In the genomic region with DNA sequence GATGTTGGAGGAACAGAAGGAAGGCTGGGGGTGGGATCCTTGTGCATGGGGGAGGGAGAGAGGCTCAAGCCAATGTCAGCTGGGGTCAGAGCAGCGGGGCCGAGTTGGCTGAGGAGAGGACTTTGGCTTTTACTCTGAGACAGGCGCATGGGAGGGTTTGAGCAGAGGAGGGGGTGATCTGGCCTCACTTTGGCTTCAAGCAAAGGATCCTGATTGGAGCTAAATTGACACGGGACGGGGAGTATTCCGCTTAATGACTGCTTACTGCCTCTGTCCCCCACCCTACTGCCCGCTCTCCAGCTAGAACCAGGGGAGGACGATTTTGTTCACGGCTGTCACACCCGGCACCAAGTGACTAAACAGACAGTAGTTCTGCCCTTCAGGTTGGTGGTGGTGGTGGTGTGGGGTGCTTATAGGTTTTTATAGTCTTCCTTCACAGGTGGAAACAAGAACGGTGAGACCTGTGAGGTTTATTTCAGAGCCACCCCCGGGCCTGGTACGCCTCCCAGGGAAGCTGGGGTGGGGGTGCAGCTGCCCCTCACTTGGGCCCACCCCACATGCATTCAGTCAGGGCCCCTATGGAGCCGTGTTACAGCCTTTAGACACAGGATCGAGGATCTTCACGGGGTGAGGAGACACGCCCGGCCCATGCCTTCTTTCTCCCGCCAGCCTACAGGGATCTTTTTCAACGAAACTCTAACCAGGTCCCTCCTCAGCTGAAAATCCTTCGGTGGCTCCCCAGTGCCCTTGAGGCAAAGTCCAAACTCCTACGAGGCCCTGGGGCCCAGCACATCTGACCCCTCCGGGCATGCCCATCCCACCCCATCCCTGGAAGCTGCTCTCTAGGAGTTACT, we compare ENCODE assay signal across 13 cellular contexts. TPM values are rescaled to one million over a fixed set of nuclear protein-coding genes. Genes with fewer than 3 reads are reported as not detected.
DNase-seq lines count a peak whose midpoint lies in the region; ATAC-seq and TF ChIP-seq lines count a peak whose summit lies in the region.
"Had no signal": no experiment of that assay in that cellular context is flagged by ENCODE, and none has a peak within 500 bp of the region (broad histone marks: within the 10 kb centered on the region; RNA-seq: fewer than 3 reads in every experiment).

No MANE protein-coding gene starts in this region.

- POLR2A ChIA-PET in Panc1 (lab: Charles Lee): interaction anchor here (0.6 kb wide), 1 partner anchor 35 kb away, joined by 10 read pairs; no protein-coding TSS in a partner anchor

- no peak overlapping the region for H3K27ac Mint-ChIP-seq in activated T-cell treated with anti-CD3 and anti-CD28 coated beads, Interleukin-2, amount 50 U/mL, for 72 hours

- 73% methylated on average over 22 of the region's 23 CpGs for WGBS in hepatocyte (ENCODE audit: low lambda C conversion rate, missing lambda C conversion rate)
- WGBS in spleen, 5 donors: 84 to 95% (median 88%) methylated on average over 22 to 23 of the region's 23 CpGs

- H3K9me3 ChIP-seq in Panc1 (ENCODE audit: control insufficient read depth, insufficient read depth, low read depth, low read length) (no peaks in the 10 kb centered on the region), hepatocyte (ENCODE audit: low read depth) (no peaks in the 10 kb centered on the region), spleen (no peaks in the 10 kb centered on the region)
- H3K9me3 ChIP-seq: adrenal gland, right atrium auricular region had no signal

- peaks cover 32% of the 10 kb centered on the region for H3K4me1 Mint-ChIP-seq in activated T-cell treated with anti-CD3 and anti-CD28 coated beads, Interleukin-2, amount 50 U/mL, for 72 hours (ENCODE audit: low read depth)

- TF ChIP-seq CTCF in Panc1 (IDR thresholded peaks at IDR 0.05): no peak
- no peak for TF ChIP-seq CTCF in hepatocyte (IDR thresholded peaks at IDR 0.05; ENCODE audit: poor library complexity)
- TF ChIP-seq CTCF in spleen (IDR thresholded peaks at IDR 0.05 in 8 of 11, conservative IDR thresholded peaks at IDR 0.05 in 3 of 11): no peak

- H3K9me2 ChIP-seq in hepatocyte (replicated peaks; ENCODE audit: insufficient read depth): no peaks in the 10 kb centered on the region

- H3K4me1 ChIP-seq in Panc1 (ENCODE audit: control insufficient read depth, insufficient read depth, low read length) (peaks cover 32% of the 10 kb centered on the region), hepatocyte (ENCODE audit: insufficient read depth) (peaks cover 30% of the 10 kb centered on the region), spleen (peaks cover 0 to 66% (median 44%) of the 10 kb centered on the region in 6 donors)

- ATAC-seq in activated T-cell treated with anti-CD3 and anti-CD28 coated beads, Interleukin-2, amount 50 U/mL, for 72 hours (replicated peaks in 1 of 2): no peak
- ATAC-seq in Panc1 (no peak), GM19351 (IDR thresholded peaks at IDR 0.05; ENCODE audit: unreplicated experiment) (no peak)

- TF ChIP-seq POLR2A in spleen (IDR thresholded peaks at IDR 0.05): no peak

- DNase-seq in activated T-cell treated with anti-CD3 and anti-CD28 coated beads, Interleukin-2, amount 50 U/mL, for 72 hours: no peak
- no peak for DNase-seq in activated T-cell treated with anti-CD3 and anti-CD28 coated beads, Interleukin-2, amount 50 U/mL, for 48 hours
- no peak for DNase-seq in Panc1 (ENCODE audit: low read depth, low spot score)
- DNase-seq in hepatocyte (ENCODE audit: low spot score): no peak
- DNase-seq in spleen: no peak
- DNase-seq in HK-2 (ENCODE audit: unreplicated experiment): no peak
- no peak for DNase-seq in stimulated activated CD4-positive, alpha-beta T cell treated with anti-CD3 and anti-CD28 coated beads, Interleukin-2, amount 100 ng/mL, for 24 hours
- DNase-seq: effector CD4-positive, alpha-beta T cell; mammary epithelial cell had no signal

- no peaks in the 10 kb centered on the region for H3K9me3 Mint-ChIP-seq in activated T-cell treated with anti-CD3 and anti-CD28 coated beads, Interleukin-2, amount 50 U/mL, for 72 hours

- peak overlapping the region; percentile 94 for H3K4me2 ChIP-seq in hepatocyte

- no TSS peak for BruUV-seq in Panc1 (replicated peaks; lab: Mats Ljungman, UMichigan)

- H3K79me2 ChIP-seq in hepatocyte: peaks cover 35% of the 10 kb centered on the region

- intact Hi-C loops in Panc1 (cut with micrococcal nuclease; ENCODE audit: unreplicated experiment): loop anchor here (1.0 to 5.0 kb wide), 2 partner anchors 92 to 196 kb away; no protein-coding TSS in a partner anchor
- intact Hi-C loops in spleen (cut with DNase I; ENCODE audit: low total_unique reads): loop anchor here (2.0 kb wide), 1 partner anchor 89 kb away; no protein-coding TSS in a partner anchor

- peaks cover 7% of the 10 kb centered on the region for H4K20me1 ChIP-seq in hepatocyte (ENCODE audit: insufficient read depth, poor library complexity, severe bottlenecking)

- CTCF ChIA-PET in Panc1 (lab: Charles Lee): interaction anchor here (0.6 to 4.8 kb wide), 2 partner anchors 8 to 89 kb away, joined by 4 to 97 read pairs; no protein-coding TSS in a partner anchor

- H3K36me3 Mint-ChIP-seq in activated T-cell treated with anti-CD3 and anti-CD28 coated beads, Interleukin-2, amount 50 U/mL, for 72 hours (ENCODE audit: insufficient read depth in 2 of 2): no peaks in the 10 kb centered on the region

- H2AFZ ChIP-seq in hepatocyte: no peak overlapping the region

- H3K36me3 ChIP-seq in Panc1 (ENCODE audit: control insufficient read depth, insufficient read depth, low read length): no peaks in the 10 kb centered on the region
- H3K36me3 ChIP-seq in hepatocyte (replicated peaks; ENCODE audit: insufficient read depth, low read depth): no peaks in the 10 kb centered on the region
- H3K36me3 ChIP-seq in spleen: no peaks in the 10 kb centered on the region
- H3K36me3 ChIP-seq: adrenal gland, right atrium auricular region had no signal

- in situ Hi-C loops in Panc1 (cut with HindIII; ENCODE audit: low pct_unique_long_range_greater_than_20kb, low sequenced_read_pairs): no loop called here

- H3K4me3 ChIP-seq in Panc1 (ENCODE audit: low read depth in 2 of 2, low read length in 2 of 2) (no peak overlapping the region), hepatocyte (no peak overlapping the region), spleen (peak overlapping the region in 1 of 8 donors; percentile 70)

- H3K27me3 ChIP-seq in Panc1 (ENCODE audit: control insufficient read depth, insufficient read depth, low read length): no peaks in the 10 kb centered on the region
- no peaks in the 10 kb centered on the region for H3K27me3 ChIP-seq in hepatocyte
- peaks cover 0 to 17% (median 0%) of the 10 kb centered on the region in 7 donors for H3K27me3 ChIP-seq in spleen (replicated peaks in 1 of 7)
- H3K27me3 ChIP-seq: adrenal gland, right atrium auricular region, SJSA1 had no signal

- peak overlapping the region; percentile 81 to 82 for H3K4me3 Mint-ChIP-seq in activated T-cell treated with anti-CD3 and anti-CD28 coated beads, Interleukin-2, amount 50 U/mL, for 72 hours

- peak overlapping the region; percentile 81 for H3K27ac ChIP-seq in Panc1 (ENCODE audit: low read length)
- H3K27ac ChIP-seq in hepatocyte: no peak overlapping the region
- H3K27ac ChIP-seq in spleen: peak overlapping the region in 5 of 8 donors; percentile 52 to 83 (median 82)
- H3K27ac ChIP-seq: SJSA1 had no signal

- peaks cover 35% of the 10 kb centered on the region for H3K27me3 Mint-ChIP-seq in activated T-cell treated with anti-CD3 and anti-CD28 coated beads, Interleukin-2, amount 50 U/mL, for 72 hours (ENCODE audit: low read depth)

RNA-seq across cellular contexts. Expression of a gene that starts 1.3 kb away (rescaled TPM):
- total RNA-seq in activated T-cell treated with anti-CD3 and anti-CD28 coated beads, Interleukin-2, amount 50 U/mL, for 72 hours: 1 to 10 TPM; 1.3 TPM
- total RNA-seq in Panc1 (2021; ENCODE audit: unreplicated experiment) (8.8 TPM), hepatocyte (2.9 and 3.0 TPM in 2 replicates), spleen (10 to 100 TPM in 2 of 7 donors, 1 to 10 TPM in 5; 2.1 to 10.5 (median 8.3) TPM)
- 9.4 TPM for polyA plus RNA-seq in Panc1 (2012; ENCODE audit: insufficient read length)
- polyA plus RNA-seq in hepatocyte (8.4 and 9.8 TPM in 2 replicates), spleen (1 to 10 TPM; 1.3 to 2.4 (median 1.7) TPM)
- total RNA-seq: mammary epithelial cell had no signal

RNA-seq across cellular contexts. Expression of a gene that starts 45.2 kb away (rescaled TPM):
- 100 to 1,000 TPM in 1 of 2 donors, 10 to 100 TPM in 1; 99.2 to 113 TPM for total RNA-seq in activated T-cell treated with anti-CD3 and anti-CD28 coated beads, Interleukin-2, amount 50 U/mL, for 72 hours
- total RNA-seq in Panc1 (2021; ENCODE audit: unreplicated experiment): 70.0 TPM
- 71.9 TPM for polyA plus RNA-seq in Panc1 (2012; ENCODE audit: insufficient read length)
- total RNA-seq in hepatocyte: 67.1 and 93.7 TPM in 2 replicates
- polyA plus RNA-seq in hepatocyte: 64.8 and 65.8 TPM in 2 replicates
- 100 to 1,000 TPM in 6 of 7 donors, 10 to 100 TPM in 1; 96.5 to 246 (median 113) TPM for total RNA-seq in spleen
- 10 to 100 TPM; 35.5 to 62.0 (median 37.6) TPM for polyA plus RNA-seq in spleen
